In the genomic region with DNA sequence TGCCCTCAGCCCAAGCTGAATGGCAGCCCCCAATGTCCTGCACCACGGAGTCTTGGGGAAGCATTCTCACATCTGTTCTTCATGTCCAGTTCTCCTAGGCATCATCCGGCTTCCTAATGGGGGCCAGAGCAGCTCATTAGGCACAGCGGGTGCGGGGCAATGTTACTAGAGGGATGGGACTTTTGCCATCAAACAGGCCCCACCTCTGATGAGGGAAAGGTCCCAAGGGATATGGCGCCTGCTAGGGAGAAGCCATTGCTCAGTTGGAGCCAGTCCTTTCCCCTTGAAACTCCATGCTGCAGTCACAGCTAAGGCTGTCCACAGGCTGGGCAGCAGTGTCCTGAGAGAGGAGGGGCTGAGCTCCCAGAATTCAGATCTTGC, we compare ENCODE assay signal across 15 cellular contexts.
"Had no signal": no experiment of that assay in that cellular context is flagged by ENCODE, and none has a peak within 500 bp of the region (broad histone marks: within the 10 kb centered on the region; RNA-seq: fewer than 3 reads in every experiment).

No MANE protein-coding gene starts in this region.

- H3K27me3 ChIP-seq: adrenal gland, ovary, suprapubic skin had no signal

- H3K4me3 ChIP-seq: adrenal gland, colonic mucosa, esophagus squamous epithelium, mucosa of descending colon, ovary, suprapubic skin had no signal

- H3K36me3 Mint-ChIP-seq: natural killer cell had no signal

- DNase-seq: activated CD4-positive, alpha-beta T cell treated with anti-CD3 and anti-CD28 coated beads for 48 hours; activated CD8-positive, alpha-beta memory T cell treated with anti-CD3 and anti-CD28 coated beads for 24 hours; activated naive CD4-positive, alpha-beta T cell treated with anti-CD3 and anti-CD28 coated beads, Interleukin-2, amount 50 U/mL, for 16 hours; colonic mucosa; esophagus squamous epithelium; foreskin fibroblast; mammary epithelial cell; mucosa of descending colon; natural killer cell; stimulated activated CD4-positive, alpha-beta T cell treated with anti-CD3 and anti-CD28 coated beads, Interleukin-2, amount 100 ng/mL, for 48 hours; stimulated activated naive CD4-positive, alpha-beta T cell treated with Interleukin-2 at 50 U/mL for 16 hours had no signal

- ATAC-seq: mucosa of descending colon, natural killer cell, WTC11 had no signal

- H3K27ac Mint-ChIP-seq: natural killer cell, WTC11 had no signal

- H3K27ac ChIP-seq: colonic mucosa, esophagus squamous epithelium, ovary, suprapubic skin had no signal

- H3K36me3 ChIP-seq: adrenal gland, colonic mucosa, ovary, suprapubic skin had no signal

- H3K9me3 Mint-ChIP-seq: natural killer cell, WTC11 had no signal

- H3K9me3 ChIP-seq: adrenal gland, colonic mucosa, esophagus squamous epithelium, mucosa of descending colon, ovary, suprapubic skin had no signal
